ENCODE assay signal across 1 cellular context in the genomic region with DNA sequence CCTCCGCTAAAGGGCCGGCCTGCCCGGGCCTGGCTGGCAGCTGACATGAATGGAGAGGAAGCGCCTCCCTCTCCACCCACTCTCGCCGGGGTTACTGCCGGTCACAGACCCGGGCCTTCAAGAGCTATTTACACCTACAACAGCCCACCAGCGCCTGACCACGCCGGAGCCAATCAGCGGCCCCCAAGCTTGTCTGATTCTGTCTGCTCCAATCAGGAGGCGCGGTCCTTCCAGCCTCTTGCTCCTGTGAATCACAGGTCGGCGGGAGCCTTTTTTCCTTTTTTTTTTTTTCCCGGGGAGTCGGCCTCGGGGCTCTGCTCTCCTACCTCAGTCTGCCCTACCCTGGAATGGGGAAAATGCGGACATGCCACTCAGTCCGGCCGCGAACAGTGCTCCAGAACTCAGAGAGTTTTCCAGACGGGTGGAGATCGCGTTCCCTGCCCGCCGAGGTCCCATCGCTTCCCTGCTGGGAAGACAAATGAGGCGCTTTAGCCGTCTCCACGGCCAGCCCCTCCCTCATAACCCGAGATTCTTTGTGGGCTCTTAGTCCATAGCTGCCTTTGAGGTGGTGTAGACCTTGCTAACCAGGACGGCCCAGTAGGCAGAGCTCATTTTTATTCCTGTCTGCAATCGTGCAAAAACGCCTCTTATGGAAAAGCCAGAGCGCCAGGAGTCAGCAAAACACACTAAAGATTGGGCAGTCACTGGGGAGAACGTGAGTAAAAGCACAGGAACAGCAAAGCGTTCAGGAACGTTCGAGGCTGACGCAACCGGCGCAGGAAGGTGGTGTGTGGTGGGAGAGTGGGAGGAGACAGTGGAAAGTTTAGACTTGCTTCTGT.
TF ChIP-seq lines count a peak whose summit lies in the region.

No MANE protein-coding gene starts in this region.

TF ChIP-seq in K562, 482 proteins besides CTCF, POLR2A, EP300 and RAD21 (continued from another document and continues in another):
- TF ChIP-seq, protein P1, sequence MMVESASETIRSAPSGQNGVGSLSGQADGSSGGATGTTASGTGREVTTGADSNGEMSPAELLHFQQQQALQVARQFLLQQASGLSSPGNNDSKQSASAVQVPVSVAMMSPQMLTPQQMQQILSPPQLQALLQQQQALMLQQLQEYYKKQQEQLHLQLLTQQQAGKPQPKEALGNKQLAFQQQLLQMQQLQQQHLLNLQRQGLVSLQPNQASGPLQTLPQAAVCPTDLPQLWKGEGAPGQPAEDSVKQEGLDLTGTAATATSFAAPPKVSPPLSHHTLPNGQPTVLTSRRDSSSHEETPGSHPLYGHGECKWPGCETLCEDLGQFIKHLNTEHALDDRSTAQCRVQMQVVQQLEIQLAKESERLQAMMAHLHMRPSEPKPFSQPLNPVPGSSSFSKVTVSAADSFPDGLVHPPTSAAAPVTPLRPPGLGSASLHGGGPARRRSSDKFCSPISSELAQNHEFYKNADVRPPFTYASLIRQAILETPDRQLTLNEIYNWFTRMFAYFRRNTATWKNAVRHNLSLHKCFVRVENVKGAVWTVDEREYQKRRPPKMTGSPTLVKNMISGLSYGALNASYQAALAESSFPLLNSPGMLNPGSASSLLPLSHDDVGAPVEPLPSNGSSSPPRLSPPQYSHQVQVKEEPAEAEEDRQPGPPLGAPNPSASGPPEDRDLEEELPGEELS (CRISPR knock-in tag; IDR thresholded peaks at IDR 0.05; ENCODE audit: borderline replicate concordance) = no peak
- no peak for TF ChIP-seq FOXK1 (CRISPR knock-in tag; IDR thresholded peaks at IDR 0.05; ENCODE audit: borderline replicate concordance)
- TF ChIP-seq EGR1 (conservative IDR thresholded peaks at IDR 0.05) = peak; percentile 96
- no peak for TF ChIP-seq GTF2A2 (tag; IDR thresholded peaks at IDR 0.05)
- TF ChIP-seq, protein P2, sequence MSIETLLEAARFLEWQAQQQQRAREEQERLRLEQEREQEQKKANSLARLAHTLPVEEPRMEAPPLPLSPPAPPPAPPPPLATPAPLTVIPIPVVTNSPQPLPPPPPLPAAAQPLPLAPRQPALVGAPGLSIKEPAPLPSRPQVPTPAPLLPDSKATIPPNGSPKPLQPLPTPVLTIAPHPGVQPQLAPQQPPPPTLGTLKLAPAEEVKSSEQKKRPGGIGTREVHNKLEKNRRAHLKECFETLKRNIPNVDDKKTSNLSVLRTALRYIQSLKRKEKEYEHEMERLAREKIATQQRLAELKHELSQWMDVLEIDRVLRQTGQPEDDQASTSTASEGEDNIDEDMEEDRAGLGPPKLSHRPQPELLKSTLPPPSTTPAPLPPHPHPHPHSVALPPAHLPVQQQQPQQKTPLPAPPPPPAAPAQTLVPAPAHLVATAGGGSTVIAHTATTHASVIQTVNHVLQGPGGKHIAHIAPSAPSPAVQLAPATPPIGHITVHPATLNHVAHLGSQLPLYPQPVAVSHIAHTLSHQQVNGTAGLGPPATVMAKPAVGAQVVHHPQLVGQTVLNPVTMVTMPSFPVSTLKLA (conservative IDR thresholded peaks at IDR 0.05) = peak; percentile 16 to 45; a peak in 1 of 4 replicates
- TF ChIP-seq, protein P3, sequence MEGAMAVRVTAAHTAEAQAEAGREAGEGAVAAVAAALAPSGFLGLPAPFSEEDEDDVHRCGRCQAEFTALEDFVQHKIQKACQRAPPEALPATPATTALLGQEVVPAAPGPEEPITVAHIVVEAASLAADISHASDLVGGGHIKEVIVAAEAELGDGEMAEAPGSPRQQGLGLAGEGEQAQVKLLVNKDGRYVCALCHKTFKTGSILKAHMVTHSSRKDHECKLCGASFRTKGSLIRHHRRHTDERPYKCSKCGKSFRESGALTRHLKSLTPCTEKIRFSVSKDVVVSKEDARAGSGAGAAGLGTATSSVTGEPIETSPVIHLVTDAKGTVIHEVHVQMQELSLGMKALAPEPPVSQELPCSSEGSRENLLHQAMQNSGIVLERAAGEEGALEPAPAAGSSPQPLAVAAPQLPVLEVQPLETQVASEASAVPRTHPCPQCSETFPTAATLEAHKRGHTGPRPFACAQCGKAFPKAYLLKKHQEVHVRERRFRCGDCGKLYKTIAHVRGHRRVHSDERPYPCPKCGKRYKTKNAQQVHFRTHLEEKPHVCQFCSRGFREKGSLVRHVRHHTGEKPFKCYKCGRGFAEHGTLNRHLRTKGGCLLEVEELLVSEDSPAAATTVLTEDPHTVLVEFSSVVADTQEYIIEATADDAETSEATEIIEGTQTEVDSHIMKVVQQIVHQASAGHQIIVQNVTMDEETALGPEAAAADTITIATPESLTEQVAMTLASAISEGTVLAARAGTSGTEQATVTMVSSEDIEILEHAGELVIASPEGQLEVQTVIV (CRISPR knock-in tag; IDR thresholded peaks at IDR 0.05; ENCODE audit: borderline replicate concordance) = no peak
- TF ChIP-seq RAD51 (IDR thresholded peaks at IDR 0.05; ENCODE audit: borderline replicate concordance, low read depth) = peak; percentile 84
- TF ChIP-seq ZNF316 (IDR thresholded peaks at IDR 0.05) = 0 out of 2 replicates have a peak, but pooled peaks have one; percentile 21
- TF ChIP-seq PCBP1 (IDR thresholded peaks at IDR 0.05; ENCODE audit: low read depth, low read length, poor library complexity, severe bottlenecking) = no peak
- TF ChIP-seq, protein P4, sequence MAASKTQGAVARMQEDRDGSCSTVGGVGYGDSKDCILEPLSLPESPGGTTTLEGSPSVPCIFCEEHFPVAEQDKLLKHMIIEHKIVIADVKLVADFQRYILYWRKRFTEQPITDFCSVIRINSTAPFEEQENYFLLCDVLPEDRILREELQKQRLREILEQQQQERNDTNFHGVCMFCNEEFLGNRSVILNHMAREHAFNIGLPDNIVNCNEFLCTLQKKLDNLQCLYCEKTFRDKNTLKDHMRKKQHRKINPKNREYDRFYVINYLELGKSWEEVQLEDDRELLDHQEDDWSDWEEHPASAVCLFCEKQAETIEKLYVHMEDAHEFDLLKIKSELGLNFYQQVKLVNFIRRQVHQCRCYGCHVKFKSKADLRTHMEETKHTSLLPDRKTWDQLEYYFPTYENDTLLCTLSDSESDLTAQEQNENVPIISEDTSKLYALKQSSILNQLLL (CRISPR knock-in tag; IDR thresholded peaks at IDR 0.05; ENCODE audit: borderline replicate concordance) = no peak
- no peak for TF ChIP-seq DACH1 (IDR thresholded peaks at IDR 0.05; ENCODE audit: partially characterized antibody)
- TF ChIP-seq RFX7 (CRISPR knock-in tag; IDR thresholded peaks at IDR 0.05) = no peak
- peak; percentile 47 for TF ChIP-seq MAFK (IDR thresholded peaks at IDR 0.05; ENCODE audit: low read length)
- TF ChIP-seq RBM39 (optimal IDR thresholded peaks at IDR 0.05; ENCODE audit: low read depth, low read length) = no peak
- no peak for TF ChIP-seq ZNF124 (CRISPR knock-in tag; IDR thresholded peaks at IDR 0.05)
- no peak for TF ChIP-seq CCAR2 (IDR thresholded peaks at IDR 0.05; ENCODE audit: low read depth, low read length)
- no peak for TF ChIP-seq RUNX1 (IDR thresholded peaks at IDR 0.05; ENCODE audit: low read depth)
- 0 out of 2 replicates have a peak, but pooled peaks have one; percentile 11 for TF ChIP-seq ETV1 (tag; conservative IDR thresholded peaks at IDR 0.05; ENCODE audit: low read depth)
- TF ChIP-seq NCOA6 (IDR thresholded peaks at IDR 0.05) = no peak
- no peak for TF ChIP-seq KLF6 (CRISPR knock-in tag; IDR thresholded peaks at IDR 0.05; ENCODE audit: borderline replicate concordance)
- TF ChIP-seq HLTF (IDR thresholded peaks at IDR 0.05) = no peak
- TF ChIP-seq, protein P5, sequence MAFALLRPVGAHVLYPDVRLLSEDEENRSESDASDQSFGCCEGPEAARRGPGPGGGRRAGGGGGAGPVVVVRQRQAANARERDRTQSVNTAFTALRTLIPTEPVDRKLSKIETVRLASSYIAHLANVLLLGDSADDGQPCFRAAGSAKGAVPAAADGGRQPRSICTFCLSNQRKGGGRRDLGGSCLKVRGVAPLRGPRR (CRISPR knock-in tag; IDR thresholded peaks at IDR 0.05) = no peak
- TF ChIP-seq TEAD4 (IDR thresholded peaks at IDR 0.05; ENCODE audit: low read length) = peak; percentile 62
- TF ChIP-seq TEAD4 (CRISPR knock-in tag; IDR thresholded peaks at IDR 0.05; ENCODE audit: borderline replicate concordance) = no peak
- no peak for TF ChIP-seq SRF (CRISPR knock-in tag; IDR thresholded peaks at IDR 0.05)
- TF ChIP-seq GATA2 (CRISPR knock-in tag; IDR thresholded peaks at IDR 0.05) = peak; percentile 59; the same call in 1 of the 2 replicates
- TF ChIP-seq U2AF2 (optimal IDR thresholded peaks at IDR 0.05; ENCODE audit: low read depth, low read length) = no peak
- no peak for TF ChIP-seq CBX5 (IDR thresholded peaks at IDR 0.05; ENCODE audit: borderline replicate concordance, low read depth)
- no peak for TF ChIP-seq HEY1 (CRISPR knock-in tag; IDR thresholded peaks at IDR 0.05; ENCODE audit: borderline replicate concordance)
- peak; percentile 42; the same call in 1 of the 2 replicates for TF ChIP-seq ZNF175 (CRISPR knock-in tag; IDR thresholded peaks at IDR 0.05; ENCODE audit: low read depth)
- TF ChIP-seq, protein P6, sequence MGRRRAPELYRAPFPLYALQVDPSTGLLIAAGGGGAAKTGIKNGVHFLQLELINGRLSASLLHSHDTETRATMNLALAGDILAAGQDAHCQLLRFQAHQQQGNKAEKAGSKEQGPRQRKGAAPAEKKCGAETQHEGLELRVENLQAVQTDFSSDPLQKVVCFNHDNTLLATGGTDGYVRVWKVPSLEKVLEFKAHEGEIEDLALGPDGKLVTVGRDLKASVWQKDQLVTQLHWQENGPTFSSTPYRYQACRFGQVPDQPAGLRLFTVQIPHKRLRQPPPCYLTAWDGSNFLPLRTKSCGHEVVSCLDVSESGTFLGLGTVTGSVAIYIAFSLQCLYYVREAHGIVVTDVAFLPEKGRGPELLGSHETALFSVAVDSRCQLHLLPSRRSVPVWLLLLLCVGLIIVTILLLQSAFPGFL (CRISPR knock-in tag; IDR thresholded peaks at IDR 0.05) = no peak
- TF ChIP-seq SUPT5H (IDR thresholded peaks at IDR 0.05) = no peak; the same call in 1 of the 2 replicates
- TF ChIP-seq COPS2 (conservative IDR thresholded peaks at IDR 0.05) = no peak; the same call in 1 of the 2 replicates
- no peak for TF ChIP-seq HNRNPH1 (optimal IDR thresholded peaks at IDR 0.05; ENCODE audit: low read depth, low read length)
- peak; percentile 84; the same call in 1 of the 2 replicates for TF ChIP-seq MTA3 (IDR thresholded peaks at IDR 0.05; ENCODE audit: borderline replicate concordance)
- TF ChIP-seq, protein P7, sequence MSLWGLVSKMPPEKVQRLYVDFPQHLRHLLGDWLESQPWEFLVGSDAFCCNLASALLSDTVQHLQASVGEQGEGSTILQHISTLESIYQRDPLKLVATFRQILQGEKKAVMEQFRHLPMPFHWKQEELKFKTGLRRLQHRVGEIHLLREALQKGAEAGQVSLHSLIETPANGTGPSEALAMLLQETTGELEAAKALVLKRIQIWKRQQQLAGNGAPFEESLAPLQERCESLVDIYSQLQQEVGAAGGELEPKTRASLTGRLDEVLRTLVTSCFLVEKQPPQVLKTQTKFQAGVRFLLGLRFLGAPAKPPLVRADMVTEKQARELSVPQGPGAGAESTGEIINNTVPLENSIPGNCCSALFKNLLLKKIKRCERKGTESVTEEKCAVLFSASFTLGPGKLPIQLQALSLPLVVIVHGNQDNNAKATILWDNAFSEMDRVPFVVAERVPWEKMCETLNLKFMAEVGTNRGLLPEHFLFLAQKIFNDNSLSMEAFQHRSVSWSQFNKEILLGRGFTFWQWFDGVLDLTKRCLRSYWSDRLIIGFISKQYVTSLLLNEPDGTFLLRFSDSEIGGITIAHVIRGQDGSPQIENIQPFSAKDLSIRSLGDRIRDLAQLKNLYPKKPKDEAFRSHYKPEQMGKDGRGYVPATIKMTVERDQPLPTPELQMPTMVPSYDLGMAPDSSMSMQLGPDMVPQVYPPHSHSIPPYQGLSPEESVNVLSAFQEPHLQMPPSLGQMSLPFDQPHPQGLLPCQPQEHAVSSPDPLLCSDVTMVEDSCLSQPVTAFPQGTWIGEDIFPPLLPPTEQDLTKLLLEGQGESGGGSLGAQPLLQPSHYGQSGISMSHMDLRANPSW (CRISPR knock-in tag; IDR thresholded peaks at IDR 0.05) = no peak
- no peak for TF ChIP-seq PHF20 (IDR thresholded peaks at IDR 0.05; ENCODE audit: partially characterized antibody)
- TF ChIP-seq, protein P8, sequence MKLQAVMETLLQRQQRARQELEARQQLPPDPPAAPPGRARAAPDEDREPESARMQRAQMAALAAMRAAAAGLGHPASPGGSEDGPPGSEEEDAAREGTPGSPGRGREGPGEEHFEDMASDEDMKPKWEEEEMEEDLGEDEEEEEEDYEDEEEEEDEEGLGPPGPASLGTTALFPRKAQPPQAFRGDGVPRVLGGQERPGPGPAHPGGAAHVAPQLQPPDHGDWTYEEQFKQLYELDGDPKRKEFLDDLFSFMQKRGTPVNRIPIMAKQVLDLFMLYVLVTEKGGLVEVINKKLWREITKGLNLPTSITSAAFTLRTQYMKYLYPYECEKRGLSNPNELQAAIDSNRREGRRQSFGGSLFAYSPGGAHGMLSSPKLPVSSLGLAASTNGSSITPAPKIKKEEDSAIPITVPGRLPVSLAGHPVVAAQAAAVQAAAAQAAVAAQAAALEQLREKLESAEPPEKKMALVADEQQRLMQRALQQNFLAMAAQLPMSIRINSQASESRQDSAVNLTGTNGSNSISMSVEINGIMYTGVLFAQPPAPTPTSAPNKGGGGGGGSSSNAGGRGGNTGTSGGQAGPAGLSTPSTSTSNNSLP (IDR thresholded peaks at IDR 0.05; ENCODE audit: borderline replicate concordance, low read depth, low read length) = no peak
- no peak for TF ChIP-seq ZNF830 (CRISPR knock-in tag; IDR thresholded peaks at IDR 0.05)
- TF ChIP-seq, protein P9, sequence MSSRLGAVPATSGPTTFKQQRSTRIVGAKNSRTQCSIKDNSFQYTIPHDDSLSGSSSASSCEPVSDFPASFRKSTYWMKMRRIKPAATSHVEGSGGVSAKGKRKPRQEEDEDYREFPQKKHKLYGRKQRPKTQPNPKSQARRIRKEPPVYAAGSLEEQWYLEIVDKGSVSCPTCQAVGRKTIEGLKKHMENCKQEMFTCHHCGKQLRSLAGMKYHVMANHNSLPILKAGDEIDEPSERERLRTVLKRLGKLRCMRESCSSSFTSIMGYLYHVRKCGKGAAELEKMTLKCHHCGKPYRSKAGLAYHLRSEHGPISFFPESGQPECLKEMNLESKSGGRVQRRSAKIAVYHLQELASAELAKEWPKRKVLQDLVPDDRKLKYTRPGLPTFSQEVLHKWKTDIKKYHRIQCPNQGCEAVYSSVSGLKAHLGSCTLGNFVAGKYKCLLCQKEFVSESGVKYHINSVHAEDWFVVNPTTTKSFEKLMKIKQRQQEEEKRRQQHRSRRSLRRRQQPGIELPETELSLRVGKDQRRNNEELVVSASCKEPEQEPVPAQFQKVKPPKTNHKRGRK (tag; IDR thresholded peaks at IDR 0.05) = no peak
- TF ChIP-seq SIX5 (IDR thresholded peaks at IDR 0.05; ENCODE audit: borderline replicate concordance in 1 of 2, insufficient read depth in 1 of 2, low read depth in 1 of 2, low read length in 2 of 2) = no peak
- TF ChIP-seq NBN (IDR thresholded peaks at IDR 0.05; ENCODE audit: low read depth) = peak; percentile 63
